In genomic region chr9:94638335-94639044, GRCh38 we compare ENCODE assay signal across 10 cellular contexts. TPM values are rescaled to one million over a fixed set of nuclear protein-coding genes. Genes with fewer than 3 reads are reported as not detected.
DNase-seq lines count a peak whose midpoint lies in the region; ATAC-seq and TF ChIP-seq lines count a peak whose summit lies in the region.
"Had no signal": no experiment of that assay in that cellular context is flagged by ENCODE, and none has a peak within 500 bp of the region (broad histone marks: within the 10 kb centered on the region; RNA-seq: fewer than 3 reads in every experiment).

No MANE protein-coding gene starts in this region.

- POLR2A ChIA-PET in OCI-LY7 (lab: Charles Lee): no interaction called here

- no peaks in the 10 kb centered on the region for H3K79me2 ChIP-seq in OCI-LY7 (ENCODE audit: insufficient read depth, low read depth, low read length)

- CTCF ChIA-PET in OCI-LY7 (lab: Charles Lee; ENCODE audit: unreplicated experiment): interaction anchor here (0.6 kb wide), 1 partner anchor 541 kb away, joined by 4 read pairs; no protein-coding TSS in a partner anchor

- H3K27ac ChIP-seq in Peyer's patch: peak overlapping the region; percentile 69 to 89 (median 80)
- no peak overlapping the region for H3K27ac ChIP-seq in right atrium auricular region
- no peak overlapping the region for H3K27ac ChIP-seq in prostate gland
- H3K27ac ChIP-seq in OCI-LY7 (ENCODE audit: low read depth, low read length, poor library complexity, severe bottlenecking): no peak overlapping the region
- no peak overlapping the region for H3K27ac ChIP-seq in substantia nigra (ENCODE audit: low read depth, low read length, poor library complexity, severe bottlenecking)

- TF ChIP-seq CTCF in Peyer's patch (IDR thresholded peaks at IDR 0.05) (no peak), right atrium auricular region (IDR thresholded peaks at IDR 0.05) (no peak), prostate gland (IDR thresholded peaks at IDR 0.05) (no peak), OCI-LY7 (conservative IDR thresholded peaks at IDR 0.05; ENCODE audit: low read length) (no peak)

- no peak overlapping the region; the same call in 1 of the 2 replicates for H3K4me2 ChIP-seq in OCI-LY7 (ENCODE audit: low read length)

- 82% methylated on average over 16 of the region's 16 CpGs for WGBS in prostate gland

- intact Hi-C loops in prostate gland (cut with DNase I) (no loop called here), OCI-LY7 (cut with micrococcal nuclease; ENCODE audit: unreplicated experiment) (no loop called here)

- TF ChIP-seq POLR2A in Peyer's patch (IDR thresholded peaks at IDR 0.05): no peak
- no peak for TF ChIP-seq POLR2A in prostate gland (IDR thresholded peaks at IDR 0.05)

- H2AFZ ChIP-seq in OCI-LY7 (ENCODE audit: low read length): no peak overlapping the region

- H4K20me1 ChIP-seq in OCI-LY7 (ENCODE audit: insufficient read depth, low read length): no peaks in the 10 kb centered on the region

- H3K4me3 ChIP-seq in Peyer's patch (peak overlapping the region; percentile 67 to 82 (median 76)), right atrium auricular region (peak overlapping the region; percentile 45 to 57), prostate gland (peak overlapping the region; percentile 32 to 50), OCI-LY7 (ENCODE audit: low read depth, low read length, poor library complexity, severe bottlenecking) (no peak overlapping the region)

- no peaks in the 10 kb centered on the region for H3K27me3 ChIP-seq in Peyer's patch
- H3K27me3 ChIP-seq in right atrium auricular region: no peaks in the 10 kb centered on the region
- H3K27me3 ChIP-seq in prostate gland (replicated peaks; ENCODE audit: insufficient read depth): no peaks in the 10 kb centered on the region

- H3K9me3 ChIP-seq in Peyer's patch (no peaks in the 10 kb centered on the region), right atrium auricular region (no peaks in the 10 kb centered on the region), prostate gland (no peaks in the 10 kb centered on the region), OCI-LY7 (ENCODE audit: low read length) (no peaks in the 10 kb centered on the region)

- no TSS peak for BruUV-seq in OCI-LY7 (replicated peaks; lab: Mats Ljungman, UMichigan)

- H3K4me1 ChIP-seq in Peyer's patch (peaks cover 0 to 12% (median 0%) of the 10 kb centered on the region in 4 donors), right atrium auricular region (peaks cover 0 to 19% of the 10 kb centered on the region in 2 donors), prostate gland (replicated peaks) (no peaks in the 10 kb centered on the region), OCI-LY7 (ENCODE audit: insufficient read depth, low read length, poor library complexity, severe bottlenecking) (no peaks in the 10 kb centered on the region)

- peak; percentile 11 for ATAC-seq in GM21515 (IDR thresholded peaks at IDR 0.05; ENCODE audit: unreplicated experiment)

- DNase-seq in Peyer's patch (no peak), right atrium auricular region (ENCODE audit: low spot score) (no peak), prostate gland (ENCODE audit: low spot score) (no peak), OCI-LY7 (ENCODE audit: low spot score) (no peak), NCI-H1417 treated with DMSO at 0.1 percent for 48 hours (lab: John Stamatoyannopoulos, UW) (no peak), substantia nigra (lab: John Stamatoyannopoulos, UW) (no peak)
- no peak for DNase-seq in activated effector memory CD4-positive, alpha-beta T cell treated with Interleukin-2 at 50 U/mL for 16 hours
- DNase-seq: NCI-H748 treated with DMSO at 0.1 percent for 48 hours had no signal

- H3K9me2 ChIP-seq in OCI-LY7 (ENCODE audit: insufficient read depth, low read length): no peaks in the 10 kb centered on the region

- H3K36me3 ChIP-seq in Peyer's patch: no peaks in the 10 kb centered on the region
- H3K36me3 ChIP-seq in right atrium auricular region: no peaks in the 10 kb centered on the region
- no peaks in the 10 kb centered on the region for H3K36me3 ChIP-seq in prostate gland
- H3K36me3 ChIP-seq in OCI-LY7 (ENCODE audit: insufficient read depth, low read length): no peaks in the 10 kb centered on the region

RNA-seq across cellular contexts. Expression of gene FBP1, which starts 0.8 kb away (rescaled TPM):
- 100 to 1,000 TPM in 3 of 4 donors, 10 to 100 TPM in 1; 56.1 to 454 (median 413) TPM for total RNA-seq in Peyer's patch
- 1 to 10 TPM; 3.6 to 4.1 TPM for total RNA-seq in right atrium auricular region
- 10 to 100 TPM; 19.5 to 41.4 TPM for total RNA-seq in prostate gland
- total RNA-seq in OCI-LY7 (2014; rRNA removed; shearing (Covaris generic)): 70.0 and 79.1 TPM in 2 replicates
- total RNA-seq in OCI-LY7 (2022): 63.9 and 94.1 TPM in 2 replicates

RNA-seq across cellular contexts. Expression of gene FBP2, which starts 44.9 kb away (rescaled TPM):
- total RNA-seq in Peyer's patch (not detected), right atrium auricular region (not detected), prostate gland (1 to 10 TPM in 1 of 2 donors, not detected in 1; 2.0 TPM), OCI-LY7 (2022) (not detected in 2 replicates)
- not detected in 2 replicates for total RNA-seq in OCI-LY7 (2014; rRNA removed; shearing (Covaris generic))
- total RNA-seq: subcutaneous adipose tissue had no signal

Comparison
In these comparisons a context has a peak if more than half of its experiments do, and no peak if none do; other contexts are left out.
1. H3K27ac ChIP-seq: peak in Peyer's patch (4 of 4); none in right atrium auricular region (0 of 2), prostate gland (0 of 2), OCI-LY7 (single experiment) and substantia nigra (single experiment).
2. RNA of gene FBP1, which starts 0.8 kb away (total RNA-seq): 56.1 to 454 TPM in Peyer's patch, 63.9 to 94.1 TPM in OCI-LY7 and 19.5 to 41.4 TPM in prostate gland; 3.6 to 4.1 TPM in right atrium auricular region; every median in the first group is over 4 times any median in the second.